In the genomic region with DNA sequence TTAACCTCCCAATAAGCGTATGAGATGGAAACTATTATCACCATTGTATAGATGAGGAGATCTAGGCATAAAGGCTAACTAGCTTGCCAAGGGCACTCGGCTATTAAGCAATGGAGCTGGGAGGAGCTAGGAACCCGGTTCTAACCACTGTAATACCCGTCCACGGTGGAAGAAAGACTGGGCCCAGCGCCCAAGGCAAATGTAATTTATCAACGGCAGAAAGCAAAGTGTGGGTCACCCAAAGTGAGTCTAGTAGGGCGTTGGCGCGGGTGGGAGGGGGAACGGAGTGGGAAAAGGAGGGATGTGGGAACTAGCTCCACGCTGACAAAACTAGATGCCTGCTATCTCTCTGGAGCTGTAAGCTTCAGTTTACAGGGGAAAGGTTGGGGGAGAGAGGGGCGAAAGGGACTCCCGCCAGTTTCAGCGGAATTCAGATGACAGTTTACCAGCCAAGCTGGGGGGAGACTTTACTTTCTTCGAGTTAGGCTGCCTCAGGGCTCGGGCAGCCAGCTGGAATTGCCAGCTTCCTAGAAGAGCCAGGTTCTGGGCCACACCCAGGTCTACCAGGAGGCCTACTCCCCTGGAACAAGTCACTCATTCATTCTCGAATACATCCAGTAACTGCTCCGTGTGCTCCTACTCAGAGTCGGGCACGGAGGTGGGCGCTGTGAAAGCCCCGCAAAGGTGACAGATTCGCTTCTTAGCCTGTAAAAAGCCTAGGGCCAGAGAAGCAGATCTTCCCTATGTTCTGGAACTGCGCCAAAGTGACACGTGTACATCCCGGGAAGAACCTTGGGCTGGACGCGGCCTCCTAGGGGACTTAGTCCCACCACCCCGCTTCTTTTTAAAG, we compare ENCODE assay signal across 1 cellular context.
TF ChIP-seq lines count a peak whose summit lies in the region.

No MANE protein-coding gene starts in this region.

TF ChIP-seq in GM12878, 131 proteins besides CTCF, POLR2A, EP300 and RAD21:
- no peak for TF ChIP-seq DPF2 (IDR thresholded peaks at IDR 0.05)
- no peak for TF ChIP-seq FOS (IDR thresholded peaks at IDR 0.05; ENCODE audit: borderline replicate concordance, extremely low read depth, insufficient read length)
- TF ChIP-seq NBN (IDR thresholded peaks at IDR 0.05), result 0 out of 2 replicates have a peak, but pooled peaks have one; percentile 6
- no peak for TF ChIP-seq ZNF687 (IDR thresholded peaks at IDR 0.05)
- no peak for TF ChIP-seq CREB1 (IDR thresholded peaks at IDR 0.05; ENCODE audit: low read depth)
- no peak for TF ChIP-seq HDAC2 (IDR thresholded peaks at IDR 0.05)
